7 cellular contexts compared by ENCODE assay signal in the genomic region with DNA sequence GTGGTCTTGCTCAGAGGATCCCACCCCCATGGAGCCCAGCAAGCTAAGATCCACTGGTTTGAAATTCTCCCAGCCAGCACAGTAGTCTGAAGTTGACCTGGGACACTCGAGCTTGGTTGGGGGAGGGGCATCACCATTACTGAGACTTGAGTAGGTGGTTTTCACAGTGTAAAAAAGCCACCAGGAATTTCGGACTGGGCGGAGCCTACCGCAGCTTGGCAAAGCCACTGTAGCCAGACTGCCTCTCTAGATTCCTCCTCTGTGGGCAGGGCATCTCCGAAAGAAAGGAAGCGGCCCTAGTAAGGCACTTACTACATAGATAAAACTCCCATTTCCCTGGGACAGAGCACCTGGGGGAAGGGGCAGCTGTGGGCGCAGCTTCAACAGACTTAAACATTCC. TPM values are rescaled to one million over a fixed set of nuclear protein-coding genes. Genes with fewer than 3 reads are reported as not detected.
"Had no signal": no experiment of that assay in that cellular context is flagged by ENCODE, and none has a peak within 500 bp of the region (broad histone marks: within the 10 kb centered on the region; RNA-seq: fewer than 3 reads in every experiment).

No MANE protein-coding gene starts in this region.

RNA-seq across cellular contexts. Expression of a gene that starts 44.0 kb away (rescaled TPM):
- total RNA-seq: activated B cell treated with CpG ODN at 0.5 μM for 24 hours; activated CD8-positive, alpha-beta T cell treated with anti-CD3 and anti-CD28 coated beads for 36 hours; activated T-cell treated with anti-CD3 and anti-CD28 coated beads, Interleukin-2, amount 50 U/mL, for 4 hours; activated T-helper 17 cell treated with anti-CD3 and anti-CD28 coated beads, Interleukin-2, amount 50 U/mL, for 72 hours; foreskin keratinocyte; T-cell; T-helper 2 cell treated with Interferon-gamma antibody and Interleukin-4, amounts not matched to agents 100 ng/mL and 5 ng/mL, for 36 hours had no signal
